ENCODE assay signal across 8 cellular contexts in the genomic region with DNA sequence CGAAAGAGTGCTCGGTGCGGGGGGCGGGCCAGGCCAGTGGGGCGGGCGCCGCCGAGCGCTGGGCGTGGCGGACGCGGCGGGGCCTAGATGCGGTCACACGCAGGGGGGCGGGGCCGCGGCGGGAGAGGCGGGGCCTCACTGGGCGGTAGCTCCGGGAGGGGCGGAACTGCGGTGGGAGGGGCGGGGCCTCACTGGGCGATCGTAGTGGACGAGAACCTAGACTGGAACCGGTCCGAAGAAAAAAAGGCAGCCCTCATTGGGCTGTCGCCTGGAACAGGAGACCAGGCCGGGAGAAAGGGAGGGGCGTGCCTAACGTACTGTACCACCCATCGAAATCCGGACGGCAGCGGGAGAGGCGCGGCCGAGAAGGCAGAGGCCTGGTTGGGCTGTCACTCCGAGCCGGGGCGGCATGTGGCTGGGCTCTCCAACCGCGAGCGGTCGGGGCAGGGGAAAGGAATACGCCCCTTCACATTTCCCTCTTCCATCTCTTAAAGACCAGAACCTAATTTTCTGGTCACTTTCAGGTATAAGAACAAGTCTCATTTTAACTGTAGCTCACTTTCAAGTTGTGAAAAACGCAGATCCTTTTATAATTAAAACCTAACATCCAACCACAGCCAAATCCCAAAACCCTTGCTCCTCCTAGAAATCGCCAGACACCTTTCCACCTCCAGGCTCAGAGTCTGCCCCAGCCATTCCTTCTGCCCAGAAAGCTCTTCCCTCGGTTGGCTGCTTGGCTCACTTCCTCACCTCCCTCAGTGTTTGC. TPM values are rescaled to one million over a fixed set of nuclear protein-coding genes. Genes with fewer than 3 reads are reported as not detected.
DNase-seq lines count a peak whose midpoint lies in the region; ATAC-seq lines count a peak whose summit lies in the region.

A gene with protein sequence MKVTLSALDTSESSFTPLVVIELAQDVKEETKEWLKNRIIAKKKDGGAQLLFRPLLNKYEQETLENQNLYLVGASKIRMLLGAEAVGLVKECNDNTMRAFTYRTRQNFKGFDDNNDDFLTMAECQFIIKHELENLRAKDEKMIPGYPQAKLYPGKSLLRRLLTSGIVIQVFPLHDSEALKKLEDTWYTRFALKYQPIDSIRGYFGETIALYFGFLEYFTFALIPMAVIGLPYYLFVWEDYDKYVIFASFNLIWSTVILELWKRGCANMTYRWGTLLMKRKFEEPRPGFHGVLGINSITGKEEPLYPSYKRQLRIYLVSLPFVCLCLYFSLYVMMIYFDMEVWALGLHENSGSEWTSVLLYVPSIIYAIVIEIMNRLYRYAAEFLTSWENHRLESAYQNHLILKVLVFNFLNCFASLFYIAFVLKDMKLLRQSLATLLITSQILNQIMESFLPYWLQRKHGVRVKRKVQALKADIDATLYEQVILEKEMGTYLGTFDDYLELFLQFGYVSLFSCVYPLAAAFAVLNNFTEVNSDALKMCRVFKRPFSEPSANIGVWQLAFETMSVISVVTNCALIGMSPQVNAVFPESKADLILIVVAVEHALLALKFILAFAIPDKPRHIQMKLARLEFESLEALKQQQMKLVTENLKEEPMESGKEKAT (minus strand): TSS at position 38 of the 766 bp plus-strand sequence. CDS start 16,159 bp downstream, outside the sequence.

- H3K27me3 ChIP-seq in mononuclear cell (ENCODE audit: insufficient read depth, low read length) = no peaks in the 10 kb centered on the region

- H3K9me3 ChIP-seq in mononuclear cell (ENCODE audit: low read depth, low read length) = no peaks in the 10 kb centered on the region

- peak within 1 kb of the TSS; percentile 67 for H3K4me3 ChIP-seq in mononuclear cell (ENCODE audit: low read length)

- H3K4me3 Mint-ChIP-seq in IgD-negative memory B cell = peak within 1 kb of the TSS; percentile 86 to 95 (median 92)

- no peaks in the 10 kb centered on the region for H3K9me3 Mint-ChIP-seq in IgD-negative memory B cell

- peak; percentile 92 for ATAC-seq in GM21576 (IDR thresholded peaks at IDR 0.05; ENCODE audit: unreplicated experiment)

- peaks cover 25% of the 10 kb centered on the region for H3K4me1 ChIP-seq in mononuclear cell (ENCODE audit: insufficient read depth, low read length)

- H3K27me3 Mint-ChIP-seq in IgD-negative memory B cell = peaks cover 2% of the 10 kb centered on the region

- H3K27ac Mint-ChIP-seq in IgD-negative memory B cell = peak within 1 kb of the TSS; percentile 21 to 90 (median 88)

- DNase-seq in DMS114 treated with DMSO at 0.1 percent for 48 hours (lab: John Stamatoyannopoulos, UW; ENCODE audit: unreplicated experiment) = peak; percentile 96
- peak; percentile 81 for DNase-seq in OCI-M2 (lab: John Stamatoyannopoulos, UW; ENCODE audit: unreplicated experiment)
- DNase-seq in activated T-cell treated with anti-CD3 and anti-CD28 coated beads, Interleukin-2, amount 50 U/mL, for 1 hour = peak; percentile 97
- DNase-seq in epithelial cell of prostate (ENCODE audit: low read depth, low spot score) = peak; percentile 95
- peak; percentile 97 to 98 for DNase-seq in stimulated activated CD8-positive, alpha-beta memory T cell treated with anti-CD3 and anti-CD28 coated beads, Interleukin-2, amount 100 ng/mL, for 48 hours (ENCODE audit: low read depth in 2 of 2)

- peaks cover 8 to 14% (median 9%) of the 10 kb centered on the region in 3 donors for H3K4me1 Mint-ChIP-seq in IgD-negative memory B cell

- H3K36me3 Mint-ChIP-seq in IgD-negative memory B cell = peaks cover 3% of the 10 kb centered on the region

- peak within 1 kb of the TSS; percentile 80 for H3K27ac ChIP-seq in epithelial cell of prostate

RNA-seq across cellular contexts. Expression of the gene that starts here (rescaled TPM):
- 5.8 TPM for polyA plus RNA-seq in IgD-negative memory B cell
- total RNA-seq in mononuclear cell = 7.1 TPM

Comparison
In these comparisons a context has a peak if more than half of its experiments do, and no peak if none do; other contexts are left out.
1. Peak in every context shown above with its lines: DNase-seq, ATAC-seq, H3K4me3 ChIP-seq and H3K27ac ChIP-seq.